Comparison of ENCODE assay signal across 8 cellular contexts in the genomic region with DNA sequence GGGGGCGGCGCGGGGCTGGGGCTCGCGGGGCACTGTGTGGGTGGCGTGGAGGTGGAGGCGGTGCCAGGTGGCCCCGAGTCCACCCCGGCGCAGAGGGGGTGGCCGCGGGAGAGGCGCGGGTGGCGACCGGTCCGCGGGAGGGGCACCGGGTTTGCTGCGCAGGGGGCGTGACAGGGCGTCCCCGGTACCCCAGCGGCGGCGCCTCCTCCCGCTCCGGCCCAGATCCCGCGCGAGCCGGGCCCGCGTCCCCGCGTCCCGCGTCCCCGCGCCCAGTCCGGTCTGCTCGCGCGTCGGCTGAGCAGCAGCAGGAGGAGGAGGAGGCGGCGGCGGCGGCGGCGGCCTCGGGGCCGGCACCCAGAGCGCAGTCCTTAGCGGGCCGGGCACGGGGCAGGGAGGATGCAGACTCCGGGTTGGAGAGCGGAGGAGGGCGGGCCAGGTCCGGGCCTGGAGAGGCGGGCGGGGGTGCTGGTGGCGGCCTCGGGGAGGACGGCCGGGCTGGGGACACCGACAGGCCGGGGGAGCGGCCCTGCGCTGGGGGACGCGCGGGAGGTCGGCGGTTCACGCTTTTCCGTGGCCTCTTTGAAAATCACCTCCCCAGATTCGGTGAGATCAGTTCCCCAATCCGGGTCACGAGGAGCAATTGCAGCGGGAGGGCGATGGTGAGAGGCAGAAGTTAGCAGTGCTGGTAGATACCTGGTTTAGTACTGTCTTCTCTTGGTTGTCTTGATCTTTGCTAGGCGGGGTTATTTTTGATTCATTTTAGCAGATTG.
A peak's percentile ranks its signal among the peaks of the same experiment; 100 is the strongest.
DNase-seq lines count a peak whose midpoint lies in the region; ATAC-seq and TF ChIP-seq lines count a peak whose summit lies in the region.

No MANE protein-coding gene starts in this region.

- TF ChIP-seq CTCF in AG10803 (conservative IDR thresholded peaks at IDR 0.05; ENCODE audit: low read length) = no peak; the same call in 1 of the 2 replicates

- H3K27me3 Mint-ChIP-seq in stimulated activated memory B cell treated with anti-CD40 and anti-IgM and Interleukin-4, amounts not matched to agents 10 μg/mL and 1 μg/mL and 100 μg/mL, for 72 hours = no peaks in the 10 kb centered on the region

- no peaks in the 10 kb centered on the region for H3K9me3 Mint-ChIP-seq in stimulated activated memory B cell treated with anti-CD40 and anti-IgM and Interleukin-4, amounts not matched to agents 10 μg/mL and 1 μg/mL and 100 μg/mL, for 72 hours

- H3K36me3 Mint-ChIP-seq in stimulated activated memory B cell treated with anti-CD40 and anti-IgM and Interleukin-4, amounts not matched to agents 10 μg/mL and 1 μg/mL and 100 μg/mL, for 72 hours = no peaks in the 10 kb centered on the region

- peak overlapping the region; percentile 40 for H3K27ac Mint-ChIP-seq in stimulated activated memory B cell treated with anti-CD40 and anti-IgM and Interleukin-4, amounts not matched to agents 10 μg/mL and 1 μg/mL and 100 μg/mL, for 72 hours

- peak; percentile 73 for ATAC-seq in GM18858 (IDR thresholded peaks at IDR 0.05; ENCODE audit: unreplicated experiment)
- ATAC-seq in HG03025 (IDR thresholded peaks at IDR 0.05; ENCODE audit: low FRiP score, unreplicated experiment) = peak; percentile 53
- peak; percentile 78 for ATAC-seq in stimulated activated memory B cell treated with anti-CD40 and anti-IgM and Interleukin-4, amounts not matched to agents 10 μg/mL and 1 μg/mL and 100 μg/mL, for 72 hours

- peaks cover 47% of the 10 kb centered on the region for H3K4me1 Mint-ChIP-seq in stimulated activated memory B cell treated with anti-CD40 and anti-IgM and Interleukin-4, amounts not matched to agents 10 μg/mL and 1 μg/mL and 100 μg/mL, for 72 hours

- peak overlapping the region; percentile 95 for H3K4me3 Mint-ChIP-seq in stimulated activated memory B cell treated with anti-CD40 and anti-IgM and Interleukin-4, amounts not matched to agents 10 μg/mL and 1 μg/mL and 100 μg/mL, for 72 hours

- H3K9me3 ChIP-seq in effector memory CD4-positive, alpha-beta T cell (ENCODE audit: control insufficient read depth, low read length) = no peaks in the 10 kb centered on the region

- peak; percentile 55 for DNase-seq in AG10803 (ENCODE audit: low read depth)
- DNase-seq in NCI-H2107 (lab: John Stamatoyannopoulos, UW) = peak; percentile 47
- peak; percentile 34 for DNase-seq in activated CD4-positive, alpha-beta T cell treated with anti-CD3 and anti-CD28 coated beads for 48 hours
- peak in 2 of 3 donors; percentile 5 to 9 for DNase-seq in effector memory CD4-positive, alpha-beta T cell
- DNase-seq in medulla oblongata (ENCODE audit: extremely low spot score) = peak; percentile 78

- H3K27me3 ChIP-seq in effector memory CD4-positive, alpha-beta T cell (replicated peaks; ENCODE audit: control insufficient read depth, insufficient read depth, low read length, poor library complexity, severe bottlenecking) = no peaks in the 10 kb centered on the region

- peaks cover 5% of the 10 kb centered on the region for H3K4me1 ChIP-seq in effector memory CD4-positive, alpha-beta T cell (ENCODE audit: control insufficient read depth, insufficient read depth, low read length, poor library complexity, severe bottlenecking)

- H3K4me3 ChIP-seq in AG10803 (ENCODE audit: low read length) = peak overlapping the region; percentile 94
- H3K4me3 ChIP-seq in effector memory CD4-positive, alpha-beta T cell (ENCODE audit: insufficient read depth, low read depth, low read length, poor library complexity, severe bottlenecking) = peak overlapping the region; percentile 59

- no peaks in the 10 kb centered on the region for H3K36me3 ChIP-seq in effector memory CD4-positive, alpha-beta T cell (ENCODE audit: control insufficient read depth, insufficient read depth, low read length)

- no peak overlapping the region for H3K27ac ChIP-seq in effector memory CD4-positive, alpha-beta T cell (ENCODE audit: insufficient read depth, low read length, poor library complexity, severe bottlenecking)

Comparison
In these comparisons a context has a peak if more than half of its experiments do, and no peak if none do; other contexts are left out.
1. DNase-seq: peak in every context shown above with its lines; median percentile 78 in medulla oblongata; 55 in AG10803; 47 in NCI-H2107; 34 in activated CD4-positive, alpha-beta T cell treated with anti-CD3 and anti-CD28 coated beads for 48 hours; 7 in effector memory CD4-positive, alpha-beta T cell.